1 cellular context compared by ENCODE assay signal in genomic region chr6:110326609-110327008, GRCh38.
TF ChIP-seq lines count a peak whose summit lies in the region.

No MANE protein-coding gene starts in this region.

TF ChIP-seq in GM23338, 12 proteins besides CTCF, POLR2A, EP300 and RAD21 (continued from another document):
- TF ChIP-seq ZNF462 (CRISPR knock-in tag; IDR thresholded peaks at IDR 0.05) (no peak), ZNF114 (CRISPR knock-in tag; IDR thresholded peaks at IDR 0.05) (no peak), ZNF331 (CRISPR knock-in tag; IDR thresholded peaks at IDR 0.05; ENCODE audit: low read depth) (no peak), EZH2 (IDR thresholded peaks at IDR 0.05; ENCODE audit: low read depth, unreplicated experiment) (no peak), JUNB (IDR thresholded peaks at IDR 0.05; ENCODE audit: unreplicated experiment) (no peak), ETS1 (IDR thresholded peaks at IDR 0.05) (no peak), EZH2phosphoT487 (IDR thresholded peaks at IDR 0.05; ENCODE audit: unreplicated experiment) (no peak)
TF ChIP-seq in GM23338: peak in this region for 0.
